16 cellular contexts compared by ENCODE assay signal in the genomic region with DNA sequence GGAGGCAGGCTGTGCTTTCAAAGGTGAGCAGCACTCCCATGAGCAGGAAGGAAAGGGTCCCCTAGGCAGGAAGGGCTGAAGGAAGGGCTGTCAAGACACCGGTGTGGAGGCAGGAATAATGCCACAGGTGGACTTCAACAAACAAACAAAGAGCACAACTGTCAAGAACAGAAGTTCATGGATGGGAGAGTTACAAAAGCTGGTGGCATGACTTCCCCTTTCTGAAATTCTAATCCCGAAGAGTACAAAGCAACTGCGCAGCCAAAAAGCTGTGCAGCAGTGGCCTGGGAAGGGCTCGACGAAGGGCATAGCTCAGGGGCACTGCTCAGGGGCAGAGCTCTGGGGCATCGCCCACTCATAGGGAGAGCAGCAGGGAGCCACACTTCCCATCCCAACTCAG.
DNase-seq lines count a peak whose midpoint lies in the region; ATAC-seq and TF ChIP-seq lines count a peak whose summit lies in the region.
"Had no signal": no experiment of that assay in that cellular context is flagged by ENCODE, and none has a peak within 500 bp of the region (broad histone marks: within the 10 kb centered on the region; RNA-seq: fewer than 3 reads in every experiment).

No MANE protein-coding gene starts in this region.

- H3K9me3 Mint-ChIP-seq in stimulated activated naive CD8-positive, alpha-beta T cell treated with anti-CD3 and anti-CD28 coated beads, Interleukin-15, Interleukin-2, amounts not matched to agents 100 ng/mL and 50 ng/mL, for 24 hours, result no peaks in the 10 kb centered on the region
- H3K9me3 Mint-ChIP-seq: activated naive CD8-positive, alpha-beta T cell treated with anti-CD3 and anti-CD28 coated beads, Interleukin-2, amount 10 ng/mL, durations not matched to agents 7 days and 5 days; dendritic cell treated with granulocyte-macrophage colony-stimulating factor and Interleukin-4, amounts not matched to agents 40 ng/mL and 50 ng/mL, for 4 days had no signal

- H3K36me3 Mint-ChIP-seq in stimulated activated naive CD8-positive, alpha-beta T cell treated with anti-CD3 and anti-CD28 coated beads, Interleukin-15, Interleukin-2, amounts not matched to agents 100 ng/mL and 50 ng/mL, for 24 hours (ENCODE audit: low read depth), result peaks cover 67% of the 10 kb centered on the region

- peak overlapping the region; percentile 73 for H3K27ac ChIP-seq in RWPE1
- H3K27ac ChIP-seq in epithelial cell of prostate, result peak overlapping the region; percentile 96
- H3K27ac ChIP-seq: gastroesophageal sphincter, left lung had no signal

- no peak for ATAC-seq in stimulated activated naive CD8-positive, alpha-beta T cell treated with anti-CD3 and anti-CD28 coated beads, Interleukin-15, Interleukin-2, amounts not matched to agents 100 U/mL and 50 U/mL, for 24 hours
- ATAC-seq in GM21381 (IDR thresholded peaks at IDR 0.05; ENCODE audit: unreplicated experiment), result no peak
- ATAC-seq: gastroesophageal sphincter, left lung, sciatic nerve had no signal

- no peak for TF ChIP-seq CTCF in RWPE1 (conservative IDR thresholded peaks at IDR 0.05; ENCODE audit: low read depth)

- peaks cover 81% of the 10 kb centered on the region for H3K4me1 Mint-ChIP-seq in stimulated activated naive CD8-positive, alpha-beta T cell treated with anti-CD3 and anti-CD28 coated beads, Interleukin-15, Interleukin-2, amounts not matched to agents 100 ng/mL and 50 ng/mL, for 24 hours (ENCODE audit: low read depth)

- DNase-seq in stimulated activated naive CD8-positive, alpha-beta T cell treated with anti-CD3 and anti-CD28 coated beads, Interleukin-15, Interleukin-2, amounts not matched to agents 100 U/mL and 50 U/mL, for 24 hours, result no peak
- DNase-seq in RWPE1 (ENCODE audit: low spot score) (no peak), epithelial cell of prostate (ENCODE audit: low read depth, low spot score) (no peak), NCI-H187 (lab: John Stamatoyannopoulos, UW) (no peak), NCI-H2081 treated with DMSO at 0.1 percent for 48 hours (lab: John Stamatoyannopoulos, UW) (no peak)
- no peak for DNase-seq in activated naive CD4-positive, alpha-beta T cell treated with anti-CD3 and anti-CD28 coated beads, Interleukin-2, amount 50 U/mL, for 16 hours
- DNase-seq: activated CD8-positive, alpha-beta memory T cell treated with anti-CD3 and anti-CD28 coated beads, Interleukin-2, amount 50 U/mL, for 4 hours; activated naive CD8-positive, alpha-beta T cell treated with anti-CD3 and anti-CD28 coated beads, Interleukin-2, amount 10 ng/mL, durations not matched to agents 7 days and 5 days; GDM1; left lung; stimulated activated CD4-positive, alpha-beta T cell treated with anti-CD3 and anti-CD28 coated beads, Interleukin-2, amount 100 ng/mL, for 24 hours had no signal

- H3K4me3 Mint-ChIP-seq in stimulated activated naive CD8-positive, alpha-beta T cell treated with anti-CD3 and anti-CD28 coated beads, Interleukin-15, Interleukin-2, amounts not matched to agents 100 ng/mL and 50 ng/mL, for 24 hours, result peak overlapping the region; percentile 5
- H3K4me3 Mint-ChIP-seq: activated naive CD8-positive, alpha-beta T cell treated with anti-CD3 and anti-CD28 coated beads, Interleukin-2, amount 10 ng/mL, durations not matched to agents 7 days and 5 days; dendritic cell treated with granulocyte-macrophage colony-stimulating factor and Interleukin-4, amounts not matched to agents 40 ng/mL and 50 ng/mL, for 4 days had no signal

- no peaks in the 10 kb centered on the region for H3K27me3 Mint-ChIP-seq in stimulated activated naive CD8-positive, alpha-beta T cell treated with anti-CD3 and anti-CD28 coated beads, Interleukin-15, Interleukin-2, amounts not matched to agents 100 ng/mL and 50 ng/mL, for 24 hours
- H3K27me3 Mint-ChIP-seq: activated naive CD8-positive, alpha-beta T cell treated with anti-CD3 and anti-CD28 coated beads, Interleukin-2, amount 10 ng/mL, durations not matched to agents 7 days and 5 days had no signal

- CTCF ChIA-PET in RWPE1 (lab: Yijun Ruan, JAX), result interaction anchor here (1.3 kb wide), 1 partner anchor 19 kb away, joined by 3 read pairs; no protein-coding TSS in a partner anchor

- peak overlapping the region; percentile 70 for H3K27ac Mint-ChIP-seq in stimulated activated naive CD8-positive, alpha-beta T cell treated with anti-CD3 and anti-CD28 coated beads, Interleukin-15, Interleukin-2, amounts not matched to agents 100 ng/mL and 50 ng/mL, for 24 hours
- H3K27ac Mint-ChIP-seq: dendritic cell treated with granulocyte-macrophage colony-stimulating factor and Interleukin-4, amounts not matched to agents 40 ng/mL and 50 ng/mL, for 4 days had no signal

- POLR2A ChIA-PET in RWPE1 (lab: Yijun Ruan, JAX; ENCODE audit: low non-redundant PET), result no interaction called here
